Comparison of ENCODE assay signal across 9 cellular contexts in genomic region chr2:151922845-151923666, GRCh38.
DNase-seq lines count a peak whose midpoint lies in the region; ATAC-seq and TF ChIP-seq lines count a peak whose summit lies in the region.
"Had no signal": no experiment of that assay in that cellular context is flagged by ENCODE, and none has a peak within 500 bp of the region (broad histone marks: within the 10 kb centered on the region; RNA-seq: fewer than 3 reads in every experiment).

No MANE protein-coding gene starts in this region.

- peaks cover 3 to 7% of the 10 kb centered on the region in 2 donors for H3K4me1 ChIP-seq in lung (ENCODE audit: control insufficient read depth in 2 of 2, insufficient read depth in 2 of 2, low read length in 2 of 2)

- no peaks in the 10 kb centered on the region for H3K27me3 ChIP-seq in lung (ENCODE audit: control insufficient read depth, insufficient read depth)

- no peak for TF ChIP-seq CTCF in lung (IDR thresholded peaks at IDR 0.05; ENCODE audit: control extremely low read depth, extremely low read depth)

- 24 to 25% methylated on average over 5 of the region's 5 CpGs for WGBS in lung, 2 donors

- H3K4me3 ChIP-seq in lung = no peak overlapping the region

- peaks cover 0 to 2% of the 10 kb centered on the region in 2 donors for H3K9me3 ChIP-seq in lung (ENCODE audit: control insufficient read depth in 2 of 2, insufficient read depth in 1 of 2, low read length in 1 of 2)

- H3K36me3 ChIP-seq in lung (ENCODE audit: control insufficient read depth in 2 of 2, insufficient read depth in 2 of 2, low read length in 2 of 2) = no peaks in the 10 kb centered on the region

- peak; percentile 93 for ATAC-seq in esophagus mucosa
- ATAC-seq in lung (ENCODE audit: insufficient read depth, low FRiP score) = peak; percentile 70
- no peak for ATAC-seq in HG03460 (IDR thresholded peaks at IDR 0.05; ENCODE audit: unreplicated experiment)

- DNase-seq in NCI-H345 (lab: John Stamatoyannopoulos, UW) (peak; percentile 7), NCI-H345 treated with DMSO at 0.1 percent for 48 hours (lab: John Stamatoyannopoulos, UW; ENCODE audit: unreplicated experiment) (no peak), lung (ENCODE audit: low spot score) (peak; percentile 84), T-helper 1 cell (no peak), SHP77 treated with DMSO at 0.1 percent for 48 hours (lab: John Stamatoyannopoulos, UW) (no peak)
- no peak for DNase-seq in stimulated activated CD4-positive, alpha-beta T cell treated with anti-CD3 and anti-CD28 coated beads, Interleukin-4, amount 100 ng/mL, for 24 hours
- DNase-seq: Karpas-422 had no signal

- peak overlapping the region in 1 of 2 donors; percentile 65 for H3K27ac ChIP-seq in lung (ENCODE audit: low read depth in 1 of 2, low read length in 1 of 2)

Comparison
In these comparisons a context has a peak if more than half of its experiments do, and no peak if none do; other contexts are left out.
1. DNase-seq: peak in NCI-H345 (single experiment) and lung (single experiment); none in NCI-H345 treated with DMSO at 0.1 percent for 48 hours (single experiment), T-helper 1 cell (0 of 5), stimulated activated CD4-positive, alpha-beta T cell treated with anti-CD3 and anti-CD28 coated beads, Interleukin-4, amount 100 ng/mL, for 24 hours (single experiment) and SHP77 treated with DMSO at 0.1 percent for 48 hours (single experiment).